10 cellular contexts compared by ENCODE assay signal in the genomic region with DNA sequence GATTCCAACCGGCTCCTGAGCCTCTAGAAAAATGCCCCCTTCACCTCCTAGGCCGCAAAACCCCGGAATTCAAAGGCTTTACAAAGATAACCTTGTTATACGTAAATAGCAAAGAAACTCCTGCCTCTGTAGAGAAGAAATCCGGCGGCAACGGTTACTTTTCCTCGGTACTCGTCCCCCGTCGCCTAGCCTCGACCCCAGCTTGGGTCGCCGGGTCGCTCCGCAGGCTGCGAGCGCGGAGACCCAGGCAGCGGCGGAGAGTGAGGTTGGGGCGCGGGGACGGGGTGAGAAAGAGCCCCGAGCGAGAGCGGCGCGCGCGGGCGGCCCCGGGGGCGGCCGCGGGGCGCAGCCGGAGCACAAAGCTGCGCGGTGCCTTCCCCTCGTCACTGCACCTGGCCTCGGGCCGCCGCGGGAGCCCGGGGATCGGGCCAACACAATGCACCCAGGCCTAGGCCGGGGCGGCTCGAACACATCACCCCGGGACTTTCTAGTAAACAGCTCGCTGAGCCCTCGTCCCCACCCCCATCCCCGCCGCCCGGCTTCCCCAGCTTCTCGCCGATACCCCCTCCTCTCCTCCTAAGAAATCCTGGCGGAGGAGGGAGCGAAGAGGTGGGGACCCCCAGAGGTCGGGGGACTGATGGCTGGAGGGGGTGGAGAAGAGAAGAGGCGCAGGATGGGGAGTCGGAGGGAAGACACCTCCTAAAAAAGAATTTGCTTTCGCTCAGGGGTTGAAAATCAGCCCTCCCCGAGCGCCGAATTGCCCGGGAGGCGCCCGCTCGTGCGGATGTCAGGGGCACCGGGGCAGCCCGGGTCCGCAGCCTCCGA. TPM values are rescaled to one million over a fixed set of nuclear protein-coding genes. Genes with fewer than 3 reads are reported as not detected.
A peak's percentile ranks its signal among the peaks of the same experiment; 100 is the strongest.
DNase-seq lines count a peak whose midpoint lies in the region; TF ChIP-seq lines count a peak whose summit lies in the region.
"Had no signal": no experiment of that assay in that cellular context is flagged by ENCODE, and none has a peak within 500 bp of the region (broad histone marks: within the 10 kb centered on the region; RNA-seq: fewer than 3 reads in every experiment).

No MANE protein-coding gene starts in this region.

- H3K4me3 ChIP-seq in HUES64 (ENCODE audit: low read length): peak overlapping the region; percentile 67

- WGBS in HUES64: under 1% methylated on average over 76 of the region's 76 CpGs

- peaks cover 74% of the 10 kb centered on the region for H3K27me3 ChIP-seq in HUES64 (ENCODE audit: insufficient read depth, low read length)

- peak overlapping the region; percentile 56 for H3K9ac ChIP-seq in HUES64 (ENCODE audit: low read depth, low read length)

- peaks cover 10% of the 10 kb centered on the region for H3K4me1 ChIP-seq in HUES64 (ENCODE audit: insufficient read depth, low read length)

- no peaks in the 10 kb centered on the region for H3K9me3 Mint-ChIP-seq in chondrocyte (ENCODE audit: low read depth)
- no peaks in the 10 kb centered on the region for H3K9me3 Mint-ChIP-seq in stimulated activated naive CD8-positive, alpha-beta T cell treated with anti-CD3 and anti-CD28 coated beads, Interleukin-15, Interleukin-2, amounts not matched to agents 100 ng/mL and 50 ng/mL, for 24 hours
- peaks cover 9% of the 10 kb centered on the region for H3K9me3 Mint-ChIP-seq in HFFc6

- TF ChIP-seq CTCF in chondrocyte (IDR thresholded peaks at IDR 0.05) (no peak), HFFc6 (IDR thresholded peaks at IDR 0.05) (no peak)

- H3K4me3 Mint-ChIP-seq in chondrocyte (ENCODE audit: unreplicated experiment): peak overlapping the region; percentile 71
- H3K4me3 Mint-ChIP-seq in stimulated activated naive CD8-positive, alpha-beta T cell treated with anti-CD3 and anti-CD28 coated beads, Interleukin-15, Interleukin-2, amounts not matched to agents 100 ng/mL and 50 ng/mL, for 24 hours: peak overlapping the region; percentile 53
- H3K4me3 Mint-ChIP-seq in HFFc6: no peak overlapping the region

- H3K4me1 Mint-ChIP-seq in chondrocyte (ENCODE audit: low read depth) (peaks cover 17% of the 10 kb centered on the region), HFFc6 (ENCODE audit: low read depth) (no peaks in the 10 kb centered on the region)
- H3K4me1 Mint-ChIP-seq in stimulated activated naive CD8-positive, alpha-beta T cell treated with anti-CD3 and anti-CD28 coated beads, Interleukin-15, Interleukin-2, amounts not matched to agents 100 ng/mL and 50 ng/mL, for 24 hours (ENCODE audit: low read depth): peaks cover 10% of the 10 kb centered on the region

- H3K27me3 Mint-ChIP-seq in chondrocyte (ENCODE audit: low read depth) (peaks cover 62% of the 10 kb centered on the region), HFFc6 (ENCODE audit: insufficient read depth) (peaks cover 7% of the 10 kb centered on the region; the same call in 1 of the 2 replicates)
- H3K27me3 Mint-ChIP-seq in stimulated activated naive CD8-positive, alpha-beta T cell treated with anti-CD3 and anti-CD28 coated beads, Interleukin-15, Interleukin-2, amounts not matched to agents 100 ng/mL and 50 ng/mL, for 24 hours: peaks cover 58% of the 10 kb centered on the region

- H3K27ac Mint-ChIP-seq in chondrocyte (ENCODE audit: unreplicated experiment) (no peak overlapping the region), HFFc6 (no peak overlapping the region)
- H3K27ac Mint-ChIP-seq in stimulated activated naive CD8-positive, alpha-beta T cell treated with anti-CD3 and anti-CD28 coated beads, Interleukin-15, Interleukin-2, amounts not matched to agents 100 ng/mL and 50 ng/mL, for 24 hours: no peak overlapping the region

- H3K27ac ChIP-seq in HUES64 (ENCODE audit: low read depth, low read length): peak overlapping the region; percentile 18; the same call in 1 of the 2 replicates
- H3K27ac ChIP-seq: 22Rv1 had no signal

- no peaks in the 10 kb centered on the region for H3K9me3 ChIP-seq in HUES64 (ENCODE audit: insufficient read depth, low read depth, low read length)

- H3K36me3 Mint-ChIP-seq in chondrocyte (ENCODE audit: low read depth) (peaks cover 3% of the 10 kb centered on the region), HFFc6 (ENCODE audit: low read depth) (no peaks in the 10 kb centered on the region)
- no peaks in the 10 kb centered on the region for H3K36me3 Mint-ChIP-seq in stimulated activated naive CD8-positive, alpha-beta T cell treated with anti-CD3 and anti-CD28 coated beads, Interleukin-15, Interleukin-2, amounts not matched to agents 100 ng/mL and 50 ng/mL, for 24 hours (ENCODE audit: low read depth)

- H3K36me3 ChIP-seq in HUES64 (ENCODE audit: insufficient read depth, low read length): no peaks in the 10 kb centered on the region

- DNase-seq in DMS 273 (lab: John Stamatoyannopoulos, UW; ENCODE audit: unreplicated experiment): peak; percentile 28
- no peak for DNase-seq in DMS 273 treated with DMSO at 0.1 percent for 48 hours (lab: John Stamatoyannopoulos, UW)
- DNase-seq in chondrocyte (ENCODE audit: low spot score): peak; percentile 59
- DNase-seq in left kidney (ENCODE audit: low read depth, low spot score): peak; percentile 67
- DNase-seq in HFFc6: no peak
- no peak for DNase-seq in NCI-H2081 treated with DMSO at 0.1 percent for 48 hours (lab: John Stamatoyannopoulos, UW)

RNA-seq across cellular contexts. Expression of gene MPPED2, which starts 0.9 kb away (rescaled TPM):
- 2.4 TPM for polyA plus RNA-seq in HUES64 (2013, experiment 1 of 2)
- 1.6 TPM for polyA plus RNA-seq in HUES64 (2013, experiment 2 of 2)
- not detected in 3 replicates for total RNA-seq in chondrocyte
- total RNA-seq in HFFc6 (2021; fragmentation: NEBNext Ultra II Directional; extraction: Animal tissue kit (Norgen Biotek cat#: 25700)): not detected
- total RNA-seq: T-helper 1 cell treated with Interleukin-12 subunit alpha and Interleukin-12 subunit beta and Interleukin-4 antibody, amounts not matched to agents 30 ng/mL and 1 ng/mL, for 36 hours had no signal

Comparison
In these comparisons a context has a peak if more than half of its experiments do, and no peak if none do; other contexts are left out.
1. DNase-seq: peak in DMS 273 (single experiment), chondrocyte (single experiment) and left kidney (single experiment); none in DMS 273 treated with DMSO at 0.1 percent for 48 hours (single experiment), HFFc6 (single experiment) and NCI-H2081 treated with DMSO at 0.1 percent for 48 hours (single experiment).